In the genomic region with DNA sequence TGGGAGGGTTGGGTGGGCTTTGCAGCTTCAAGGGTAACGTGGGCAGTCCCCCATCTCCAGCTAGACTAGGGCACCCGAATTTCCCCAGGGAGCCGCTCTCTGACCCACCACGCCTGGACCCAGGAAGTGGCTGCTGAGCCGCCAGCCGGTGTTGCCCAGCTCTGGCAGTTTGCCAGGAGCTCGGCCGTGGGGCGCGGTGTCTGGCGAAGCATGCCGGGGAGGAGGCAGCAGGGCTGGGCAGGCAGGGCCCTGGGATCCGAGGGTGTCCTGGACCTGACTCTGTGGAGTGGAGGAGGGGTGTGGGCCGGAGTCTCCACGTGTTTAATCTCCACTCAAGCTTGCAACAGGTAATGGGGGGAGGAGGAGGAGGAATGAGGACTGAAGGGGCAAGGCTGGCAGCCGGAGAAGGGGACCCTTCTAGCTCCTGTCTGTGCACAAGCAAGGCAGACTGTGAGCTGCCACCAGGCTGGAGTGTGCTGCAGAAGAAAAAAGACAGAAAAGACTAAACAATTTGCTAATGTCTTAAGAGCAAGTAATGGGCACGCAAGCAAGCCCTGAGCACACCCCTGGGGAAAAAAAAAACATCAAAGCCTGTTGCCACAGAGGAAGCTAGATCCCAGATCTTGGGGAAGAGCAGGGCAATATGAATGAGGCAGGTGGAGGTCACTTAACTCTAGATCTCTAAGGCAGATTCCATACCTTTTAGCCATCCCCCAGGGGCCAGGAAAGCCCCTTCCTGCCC, we compare ENCODE assay signal across 8 cellular contexts. TPM values are rescaled to one million over a fixed set of nuclear protein-coding genes. Genes with fewer than 3 reads are reported as not detected.
A peak's percentile ranks its signal among the peaks of the same experiment; 100 is the strongest.
DNase-seq lines count a peak whose midpoint lies in the region; ATAC-seq and TF ChIP-seq lines count a peak whose summit lies in the region.

No MANE protein-coding gene starts in this region.

- no peaks in the 10 kb centered on the region for H3K79me2 ChIP-seq in SK-N-SH (ENCODE audit: insufficient read depth)

- H3K4me1 Mint-ChIP-seq in central memory CD8-positive, alpha-beta T cell, result peaks cover 9% of the 10 kb centered on the region
- peaks cover 10% of the 10 kb centered on the region for H3K4me1 Mint-ChIP-seq in mesothelial cell of epicardium
- H3K4me1 Mint-ChIP-seq in T-helper 2 cell treated with Interferon-gamma antibody and Interleukin-4, amounts not matched to agents 5 μg/mL and 100 μg/mL, for 36 hours (ENCODE audit: low read depth), result peaks cover 7% of the 10 kb centered on the region

- H3K27ac ChIP-seq in SK-N-SH (ENCODE audit: low read depth in 2 of 2, low read length in 1 of 2) (no peak overlapping the region), thoracic aorta (peak overlapping the region; percentile 47 to 78)

- no peak for TF ChIP-seq CTCF in SK-N-SH (IDR thresholded peaks at IDR 0.05)
- no peak for TF ChIP-seq CTCF in mesothelial cell of epicardium (IDR thresholded peaks at IDR 0.05; ENCODE audit: unreplicated experiment)
- no peak for TF ChIP-seq CTCF in thoracic aorta (IDR thresholded peaks at IDR 0.05)

- TF ChIP-seq EP300 in SK-N-SH (IDR thresholded peaks at IDR 0.05; ENCODE audit: borderline replicate concordance in 1 of 2, low read depth in 1 of 2, low read length in 1 of 2), result no peak

- WGBS in SK-N-SH (ENCODE audit: low lambda C conversion rate), result 8% methylated on average over 17 of the region's 17 CpGs

- H3K9me3 Mint-ChIP-seq in central memory CD8-positive, alpha-beta T cell, result no peaks in the 10 kb centered on the region
- peaks cover 10% of the 10 kb centered on the region for H3K9me3 Mint-ChIP-seq in mesothelial cell of epicardium
- no peaks in the 10 kb centered on the region for H3K9me3 Mint-ChIP-seq in T-helper 2 cell treated with Interferon-gamma antibody and Interleukin-4, amounts not matched to agents 5 μg/mL and 100 μg/mL, for 36 hours

- peaks cover 2% of the 10 kb centered on the region for H3K36me3 Mint-ChIP-seq in central memory CD8-positive, alpha-beta T cell (ENCODE audit: insufficient read depth)
- peaks cover 3% of the 10 kb centered on the region for H3K36me3 Mint-ChIP-seq in mesothelial cell of epicardium
- H3K36me3 Mint-ChIP-seq in T-helper 2 cell treated with Interferon-gamma antibody and Interleukin-4, amounts not matched to agents 5 μg/mL and 100 μg/mL, for 36 hours (ENCODE audit: low read depth), result peaks cover 2% of the 10 kb centered on the region

- H3K27me3 ChIP-seq in SK-N-SH (ENCODE audit: insufficient read depth) (peaks cover 65% of the 10 kb centered on the region), thoracic aorta (replicated peaks; ENCODE audit: insufficient read depth) (no peaks in the 10 kb centered on the region)

- CTCF ChIA-PET in SK-N-SH (lab: Yijun Ruan, JAX), result no interaction called here

- H3K9me2 ChIP-seq in SK-N-SH, result no peaks in the 10 kb centered on the region

- H3K4me2 ChIP-seq in SK-N-SH, result peak overlapping the region; percentile 79; the same call in 1 of the 2 replicates

- H3K4me3 Mint-ChIP-seq in central memory CD8-positive, alpha-beta T cell, result peak overlapping the region; percentile 41
- H3K4me3 Mint-ChIP-seq in mesothelial cell of epicardium, result peak overlapping the region; percentile 46
- no peak overlapping the region for H3K4me3 Mint-ChIP-seq in T-helper 2 cell treated with Interferon-gamma antibody and Interleukin-4, amounts not matched to agents 5 μg/mL and 100 μg/mL, for 36 hours

- no peaks in the 10 kb centered on the region for H3F3A ChIP-seq in SK-N-SH (replicated peaks; ENCODE audit: insufficient read depth)

- H3K27ac Mint-ChIP-seq in central memory CD8-positive, alpha-beta T cell (ENCODE audit: low read depth), result no peak overlapping the region
- no peak overlapping the region for H3K27ac Mint-ChIP-seq in mesothelial cell of epicardium
- no peak overlapping the region for H3K27ac Mint-ChIP-seq in T-helper 2 cell treated with Interferon-gamma antibody and Interleukin-4, amounts not matched to agents 5 μg/mL and 100 μg/mL, for 36 hours

- H3K4me3 ChIP-seq in SK-N-SH (ENCODE audit: low read depth in 2 of 2, low read length in 1 of 2) (peak overlapping the region in 1 of 2 experiments; percentile 27; a peak in 2 of 4 replicates), thoracic aorta (peak overlapping the region; percentile 84)

- H3K9me3 ChIP-seq in SK-N-SH (no peaks in the 10 kb centered on the region), thoracic aorta (no peaks in the 10 kb centered on the region)

- H2AFZ ChIP-seq in SK-N-SH (ENCODE audit: low read depth), result no peak overlapping the region

- H3K36me3 ChIP-seq in SK-N-SH (replicated peaks in 1 of 2; ENCODE audit: control insufficient read depth in 1 of 2, insufficient read depth in 2 of 2, low read length in 1 of 2) (no peaks in the 10 kb centered on the region), thoracic aorta (no peaks in the 10 kb centered on the region)

- no peak for TF ChIP-seq RAD21 in SK-N-SH (IDR thresholded peaks at IDR 0.05; ENCODE audit: low read length)

- DNase-seq in SKM-1 treated with dmso at 0.1 percent for 144 hours (lab: John Stamatoyannopoulos, UW; ENCODE audit: unreplicated experiment) (peak; percentile 16), SKM-1 (lab: John Stamatoyannopoulos, UW; ENCODE audit: unreplicated experiment) (no peak), SK-N-SH (peak; percentile 61), mesothelial cell of epicardium (ENCODE audit: low spot score in 2 of 2, unreplicated experiment in 2 of 2) (peak in 1 of 2 experiments; percentile 50), thoracic aorta (ENCODE audit: low spot score) (no peak)
- DNase-seq in central memory CD8-positive, alpha-beta T cell (ENCODE audit: low spot score in 2 of 2), result no peak
- DNase-seq in T-helper 2 cell treated with Interferon-gamma antibody and Interleukin-4, amounts not matched to agents 5 μg/mL and 100 μg/mL, for 36 hours (ENCODE audit: low spot score), result no peak

- no peaks in the 10 kb centered on the region for H4K20me1 ChIP-seq in SK-N-SH (ENCODE audit: insufficient read depth)

- no peak overlapping the region for H3K9ac ChIP-seq in SK-N-SH

- peaks cover 49% of the 10 kb centered on the region for H3K27me3 Mint-ChIP-seq in central memory CD8-positive, alpha-beta T cell
- H3K27me3 Mint-ChIP-seq in mesothelial cell of epicardium (ENCODE audit: low read depth), result peaks cover 81% of the 10 kb centered on the region
- peaks cover 52% of the 10 kb centered on the region for H3K27me3 Mint-ChIP-seq in T-helper 2 cell treated with Interferon-gamma antibody and Interleukin-4, amounts not matched to agents 5 μg/mL and 100 μg/mL, for 36 hours (ENCODE audit: low read depth)

- POLR2A ChIA-PET in SK-N-SH (lab: Yijun Ruan, JAX), result no interaction called here

- H3K4me1 ChIP-seq in SK-N-SH (ENCODE audit: control insufficient read depth in 1 of 2, insufficient read depth in 2 of 2, low read depth in 1 of 2, low read length in 1 of 2) (no peaks in the 10 kb centered on the region; a peak in 1 of 4 replicates), thoracic aorta (ENCODE audit: control insufficient read depth in 1 of 2, low read depth in 2 of 2) (peaks cover 0 to 4% of the 10 kb centered on the region in 2 donors)

- ATAC-seq in central memory CD8-positive, alpha-beta T cell (replicated peaks; ENCODE audit: extremely low read depth, poor library complexity, severe bottlenecking), result no peak
- ATAC-seq in thoracic aorta (ENCODE audit: insufficient number of reproducible peaks, low FRiP score, low read depth) (no peak), GM18907 (IDR thresholded peaks at IDR 0.05; ENCODE audit: unreplicated experiment) (no peak)

TF ChIP-seq in SK-N-SH, 30 proteins besides CTCF, POLR2A, EP300 and RAD21:
- no peak for TF ChIP-seq JUND (IDR thresholded peaks at IDR 0.05)
- TF ChIP-seq NFIC (IDR thresholded peaks at IDR 0.05; ENCODE audit: borderline replicate concordance), result peak; percentile 27; the same call in 1 of the 2 replicates

RNA-seq across cellular contexts. Expression of gene LONRF3, which starts 2.4 kb away (rescaled TPM):
- 0.07 and 0.11 TPM in 2 replicates for polyA plus RNA-seq in SK-N-SH (2012; rRNA removed)
- 0.09 and 0.12 TPM in 2 replicates for polyA plus RNA-seq in SK-N-SH (2012; cell fraction: cytosol; rRNA removed)
- 0.06 and 0.15 TPM in 2 replicates for polyA plus RNA-seq in SK-N-SH (2012; cell fraction: nucleus; rRNA removed)
- total RNA-seq in mesothelial cell of epicardium (0.97 to 1.6 TPM (median 1.3 TPM) in 3 replicates), thoracic aorta (10 to 100 TPM in 1 of 2 donors, 1 to 10 TPM in 1; 8.5 to 24.6 TPM)

Comparison
In these comparisons a context has a peak if more than half of its experiments do, and no peak if none do; other contexts are left out.
1. DNase-seq: peak in SKM-1 treated with dmso at 0.1 percent for 144 hours (single experiment) and SK-N-SH (single experiment); none in SKM-1 (single experiment), central memory CD8-positive, alpha-beta T cell (0 of 2), thoracic aorta (single experiment) and T-helper 2 cell treated with Interferon-gamma antibody and Interleukin-4, amounts not matched to agents 5 μg/mL and 100 μg/mL, for 36 hours (single experiment).
2. H3K27ac ChIP-seq: peak in thoracic aorta (2 of 2); none in SK-N-SH (0 of 2).